1 cellular context compared by ENCODE assay signal in the genomic region with DNA sequence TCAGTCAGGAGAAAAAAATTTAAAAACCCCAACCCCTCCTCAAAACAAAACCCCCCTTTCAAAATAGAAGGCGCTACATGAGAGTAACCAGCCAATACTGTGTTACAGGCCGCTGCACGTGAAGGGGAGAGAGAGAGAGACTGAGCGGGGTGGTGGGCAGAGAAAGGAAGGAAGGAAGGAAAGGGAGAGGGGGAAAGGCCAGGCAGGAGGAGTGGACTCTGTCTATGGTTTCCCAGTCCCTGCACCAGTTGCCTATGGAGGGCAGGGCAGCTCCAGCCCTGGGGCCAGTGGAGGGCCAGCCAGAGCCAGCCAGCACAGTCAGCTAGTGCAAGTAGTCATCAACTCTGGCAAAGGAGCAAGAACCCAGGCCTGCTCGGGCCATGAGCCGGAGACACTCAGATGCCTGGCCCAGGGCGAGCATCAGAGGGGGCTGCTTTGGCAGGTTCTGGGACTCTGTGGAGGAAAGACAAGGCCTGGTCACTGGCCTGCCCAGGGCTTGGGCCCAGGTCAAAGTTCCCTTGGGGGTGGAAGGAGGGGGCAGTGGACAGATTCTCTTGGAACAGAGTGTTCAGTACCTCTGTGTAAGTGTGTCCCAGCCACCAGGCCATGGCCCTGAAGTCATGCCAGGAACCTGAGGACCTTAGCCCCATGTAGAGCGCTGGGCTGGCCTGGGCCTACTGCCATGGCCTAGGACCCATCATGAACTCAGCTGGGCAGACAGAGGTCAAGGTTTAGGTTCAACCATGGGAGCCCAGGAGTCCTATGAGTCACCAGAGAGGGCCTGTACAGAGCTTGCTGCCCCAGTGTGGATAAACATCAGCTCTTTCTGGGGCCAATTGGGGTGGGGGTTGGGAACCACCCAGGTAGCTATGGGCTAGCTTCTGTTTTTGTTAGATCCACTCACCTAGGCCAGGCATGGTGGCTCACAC.
TF ChIP-seq lines count a peak whose summit lies in the region.

No MANE protein-coding gene starts in this region.

TF ChIP-seq in HepG2, 621 proteins besides CTCF, POLR2A, EP300 and RAD21 (continued from another document and continues in another):
- TF ChIP-seq, protein P1, sequence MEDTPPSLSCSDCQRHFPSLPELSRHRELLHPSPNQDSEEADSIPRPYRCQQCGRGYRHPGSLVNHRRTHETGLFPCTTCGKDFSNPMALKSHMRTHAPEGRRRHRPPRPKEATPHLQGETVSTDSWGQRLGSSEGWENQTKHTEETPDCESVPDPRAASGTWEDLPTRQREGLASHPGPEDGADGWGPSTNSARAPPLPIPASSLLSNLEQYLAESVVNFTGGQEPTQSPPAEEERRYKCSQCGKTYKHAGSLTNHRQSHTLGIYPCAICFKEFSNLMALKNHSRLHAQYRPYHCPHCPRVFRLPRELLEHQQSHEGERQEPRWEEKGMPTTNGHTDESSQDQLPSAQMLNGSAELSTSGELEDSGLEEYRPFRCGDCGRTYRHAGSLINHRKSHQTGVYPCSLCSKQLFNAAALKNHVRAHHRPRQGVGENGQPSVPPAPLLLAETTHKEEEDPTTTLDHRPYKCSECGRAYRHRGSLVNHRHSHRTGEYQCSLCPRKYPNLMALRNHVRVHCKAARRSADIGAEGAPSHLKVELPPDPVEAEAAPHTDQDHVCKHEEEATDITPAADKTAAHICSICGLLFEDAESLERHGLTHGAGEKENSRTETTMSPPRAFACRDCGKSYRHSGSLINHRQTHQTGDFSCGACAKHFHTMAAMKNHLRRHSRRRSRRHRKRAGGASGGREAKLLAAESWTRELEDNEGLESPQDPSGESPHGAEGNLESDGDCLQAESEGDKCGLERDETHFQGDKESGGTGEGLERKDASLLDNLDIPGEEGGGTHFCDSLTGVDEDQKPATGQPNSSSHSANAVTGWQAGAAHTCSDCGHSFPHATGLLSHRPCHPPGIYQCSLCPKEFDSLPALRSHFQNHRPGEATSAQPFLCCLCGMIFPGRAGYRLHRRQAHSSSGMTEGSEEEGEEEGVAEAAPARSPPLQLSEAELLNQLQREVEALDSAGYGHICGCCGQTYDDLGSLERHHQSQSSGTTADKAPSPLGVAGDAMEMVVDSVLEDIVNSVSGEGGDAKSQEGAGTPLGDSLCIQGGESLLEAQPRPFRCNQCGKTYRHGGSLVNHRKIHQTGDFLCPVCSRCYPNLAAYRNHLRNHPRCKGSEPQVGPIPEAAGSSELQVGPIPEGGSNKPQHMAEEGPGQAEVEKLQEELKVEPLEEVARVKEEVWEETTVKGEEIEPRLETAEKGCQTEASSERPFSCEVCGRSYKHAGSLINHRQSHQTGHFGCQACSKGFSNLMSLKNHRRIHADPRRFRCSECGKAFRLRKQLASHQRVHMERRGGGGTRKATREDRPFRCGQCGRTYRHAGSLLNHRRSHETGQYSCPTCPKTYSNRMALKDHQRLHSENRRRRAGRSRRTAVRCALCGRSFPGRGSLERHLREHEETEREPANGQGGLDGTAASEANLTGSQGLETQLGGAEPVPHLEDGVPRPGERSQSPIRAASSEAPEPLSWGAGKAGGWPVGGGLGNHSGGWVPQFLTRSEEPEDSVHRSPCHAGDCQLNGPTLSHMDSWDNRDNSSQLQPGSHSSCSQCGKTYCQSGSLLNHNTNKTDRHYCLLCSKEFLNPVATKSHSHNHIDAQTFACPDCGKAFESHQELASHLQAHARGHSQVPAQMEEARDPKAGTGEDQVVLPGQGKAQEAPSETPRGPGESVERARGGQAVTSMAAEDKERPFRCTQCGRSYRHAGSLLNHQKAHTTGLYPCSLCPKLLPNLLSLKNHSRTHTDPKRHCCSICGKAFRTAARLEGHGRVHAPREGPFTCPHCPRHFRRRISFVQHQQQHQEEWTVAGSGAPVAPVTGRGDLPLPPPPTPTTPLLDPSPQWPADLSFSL (CRISPR knock-in tag; IDR thresholded peaks at IDR 0.05) = no peak
- no peak for TF ChIP-seq ZNF530 (CRISPR knock-in tag; IDR thresholded peaks at IDR 0.05; ENCODE audit: low read depth)
- TF ChIP-seq ZNF33B (CRISPR knock-in tag; IDR thresholded peaks at IDR 0.05) = no peak
- TF ChIP-seq, protein P2, sequence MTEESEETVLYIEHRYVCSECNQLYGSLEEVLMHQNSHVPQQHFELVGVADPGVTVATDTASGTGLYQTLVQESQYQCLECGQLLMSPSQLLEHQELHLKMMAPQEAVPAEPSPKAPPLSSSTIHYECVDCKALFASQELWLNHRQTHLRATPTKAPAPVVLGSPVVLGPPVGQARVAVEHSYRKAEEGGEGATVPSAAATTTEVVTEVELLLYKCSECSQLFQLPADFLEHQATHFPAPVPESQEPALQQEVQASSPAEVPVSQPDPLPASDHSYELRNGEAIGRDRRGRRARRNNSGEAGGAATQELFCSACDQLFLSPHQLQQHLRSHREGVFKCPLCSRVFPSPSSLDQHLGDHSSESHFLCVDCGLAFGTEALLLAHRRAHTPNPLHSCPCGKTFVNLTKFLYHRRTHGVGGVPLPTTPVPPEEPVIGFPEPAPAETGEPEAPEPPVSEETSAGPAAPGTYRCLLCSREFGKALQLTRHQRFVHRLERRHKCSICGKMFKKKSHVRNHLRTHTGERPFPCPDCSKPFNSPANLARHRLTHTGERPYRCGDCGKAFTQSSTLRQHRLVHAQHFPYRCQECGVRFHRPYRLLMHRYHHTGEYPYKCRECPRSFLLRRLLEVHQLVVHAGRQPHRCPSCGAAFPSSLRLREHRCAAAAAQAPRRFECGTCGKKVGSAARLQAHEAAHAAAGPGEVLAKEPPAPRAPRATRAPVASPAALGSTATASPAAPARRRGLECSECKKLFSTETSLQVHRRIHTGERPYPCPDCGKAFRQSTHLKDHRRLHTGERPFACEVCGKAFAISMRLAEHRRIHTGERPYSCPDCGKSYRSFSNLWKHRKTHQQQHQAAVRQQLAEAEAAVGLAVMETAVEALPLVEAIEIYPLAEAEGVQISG (CRISPR knock-in tag; IDR thresholded peaks at IDR 0.05) = peak; percentile 44; the same call in 1 of the 2 replicates
- TF ChIP-seq ZNF44 (CRISPR knock-in tag; IDR thresholded peaks at IDR 0.05) = no peak
- peak; percentile 72 for TF ChIP-seq NCOR1 (IDR thresholded peaks at IDR 0.05; ENCODE audit: borderline replicate concordance, low read length)
- no peak for TF ChIP-seq POLR2AphosphoS2 (IDR thresholded peaks at IDR 0.05; ENCODE audit: low read depth, low read length)
- peak; percentile 80 for TF ChIP-seq ZMYM3 (CRISPR knock-in tag; IDR thresholded peaks at IDR 0.05)
- TF ChIP-seq PRMT3 (CRISPR knock-in tag; IDR thresholded peaks at IDR 0.05; ENCODE audit: borderline replicate concordance, low read depth) = no peak
- no peak for TF ChIP-seq JUNB (CRISPR knock-in tag; IDR thresholded peaks at IDR 0.05; ENCODE audit: borderline replicate concordance)
- TF ChIP-seq NR2F6 (IDR thresholded peaks at IDR 0.05) = peak; percentile 92
- TF ChIP-seq NR2F6 (CRISPR knock-in tag; IDR thresholded peaks at IDR 0.05) = peak; percentile 97
- no peak for TF ChIP-seq ZSCAN25 (CRISPR knock-in tag; IDR thresholded peaks at IDR 0.05)
- TF ChIP-seq ZNF138 (CRISPR knock-in tag; IDR thresholded peaks at IDR 0.05; ENCODE audit: low read depth) = no peak
- TF ChIP-seq YEATS4 (CRISPR knock-in tag; IDR thresholded peaks at IDR 0.05; ENCODE audit: borderline replicate concordance) = no peak
- TF ChIP-seq LCORL (IDR thresholded peaks at IDR 0.05) = no peak
- peak; percentile 98 for TF ChIP-seq LCORL (CRISPR knock-in tag; IDR thresholded peaks at IDR 0.05)
- TF ChIP-seq RFXANK (CRISPR knock-in tag; IDR thresholded peaks at IDR 0.05) = no peak
- TF ChIP-seq ZSCAN29 (CRISPR knock-in tag; conservative IDR thresholded peaks at IDR 0.05) = no peak
- TF ChIP-seq XBP1 (CRISPR knock-in tag; IDR thresholded peaks at IDR 0.05) = no peak
- no peak for TF ChIP-seq PHF20 (CRISPR knock-in tag; IDR thresholded peaks at IDR 0.05)
- no peak for TF ChIP-seq THYN1 (CRISPR knock-in tag; IDR thresholded peaks at IDR 0.05; ENCODE audit: borderline replicate concordance, low read depth)
- TF ChIP-seq, protein P3, sequence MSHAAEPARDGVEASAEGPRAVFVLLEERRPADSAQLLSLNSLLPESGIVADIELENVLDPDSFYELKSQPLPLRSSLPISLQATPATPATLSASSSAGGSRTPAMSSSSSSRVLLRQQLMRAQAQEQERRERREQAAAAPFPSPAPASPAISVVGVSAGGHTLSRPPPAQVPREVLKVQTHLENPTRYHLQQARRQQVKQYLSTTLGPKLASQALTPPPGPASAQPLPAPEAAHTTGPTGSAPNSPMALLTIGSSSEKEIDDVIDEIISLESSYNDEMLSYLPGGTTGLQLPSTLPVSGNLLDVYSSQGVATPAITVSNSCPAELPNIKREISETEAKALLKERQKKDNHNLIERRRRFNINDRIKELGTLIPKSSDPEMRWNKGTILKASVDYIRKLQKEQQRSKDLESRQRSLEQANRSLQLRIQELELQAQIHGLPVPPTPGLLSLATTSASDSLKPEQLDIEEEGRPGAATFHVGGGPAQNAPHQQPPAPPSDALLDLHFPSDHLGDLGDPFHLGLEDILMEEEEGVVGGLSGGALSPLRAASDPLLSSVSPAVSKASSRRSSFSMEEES (CRISPR knock-in tag; IDR thresholded peaks at IDR 0.05) = no peak
- TF ChIP-seq NFATC3 (CRISPR knock-in tag; IDR thresholded peaks at IDR 0.05) = no peak
- TF ChIP-seq, protein P4, sequence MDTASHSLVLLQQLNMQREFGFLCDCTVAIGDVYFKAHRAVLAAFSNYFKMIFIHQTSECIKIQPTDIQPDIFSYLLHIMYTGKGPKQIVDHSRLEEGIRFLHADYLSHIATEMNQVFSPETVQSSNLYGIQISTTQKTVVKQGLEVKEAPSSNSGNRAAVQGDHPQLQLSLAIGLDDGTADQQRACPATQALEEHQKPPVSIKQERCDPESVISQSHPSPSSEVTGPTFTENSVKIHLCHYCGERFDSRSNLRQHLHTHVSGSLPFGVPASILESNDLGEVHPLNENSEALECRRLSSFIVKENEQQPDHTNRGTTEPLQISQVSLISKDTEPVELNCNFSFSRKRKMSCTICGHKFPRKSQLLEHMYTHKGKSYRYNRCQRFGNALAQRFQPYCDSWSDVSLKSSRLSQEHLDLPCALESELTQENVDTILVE (CRISPR knock-in tag; IDR thresholded peaks at IDR 0.05) = no peak
- TF ChIP-seq, protein P5, sequence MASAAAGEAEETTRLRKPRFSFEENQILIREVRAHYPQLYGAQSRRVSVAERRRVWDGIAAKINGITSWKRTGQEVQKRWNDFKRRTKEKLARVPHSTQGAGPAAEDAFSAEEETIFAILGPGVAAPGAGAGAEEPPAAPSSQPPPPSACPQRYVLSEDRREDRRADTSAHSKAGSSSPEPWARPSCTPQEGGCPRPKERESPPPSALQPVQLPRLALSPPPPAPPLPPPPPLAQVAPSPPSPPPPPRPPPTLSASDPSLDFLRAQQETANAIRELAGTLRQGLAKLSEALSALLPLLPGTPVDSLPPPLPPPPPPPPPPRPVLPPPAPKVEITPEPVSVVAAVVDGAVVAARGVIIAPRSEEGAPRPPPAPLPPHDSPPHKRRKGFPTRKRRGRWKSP (CRISPR knock-in tag; IDR thresholded peaks at IDR 0.05) = no peak
- TF ChIP-seq ZNF251 (CRISPR knock-in tag; IDR thresholded peaks at IDR 0.05) = no peak
- TF ChIP-seq ZNF292 (CRISPR knock-in tag; IDR thresholded peaks at IDR 0.05; ENCODE audit: borderline replicate concordance, low read depth) = no peak
- TF ChIP-seq, protein P6, sequence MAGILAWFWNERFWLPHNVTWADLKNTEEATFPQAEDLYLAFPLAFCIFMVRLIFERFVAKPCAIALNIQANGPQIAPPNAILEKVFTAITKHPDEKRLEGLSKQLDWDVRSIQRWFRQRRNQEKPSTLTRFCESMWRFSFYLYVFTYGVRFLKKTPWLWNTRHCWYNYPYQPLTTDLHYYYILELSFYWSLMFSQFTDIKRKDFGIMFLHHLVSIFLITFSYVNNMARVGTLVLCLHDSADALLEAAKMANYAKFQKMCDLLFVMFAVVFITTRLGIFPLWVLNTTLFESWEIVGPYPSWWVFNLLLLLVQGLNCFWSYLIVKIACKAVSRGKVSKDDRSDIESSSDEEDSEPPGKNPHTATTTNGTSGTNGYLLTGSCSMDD (CRISPR knock-in tag; IDR thresholded peaks at IDR 0.05) = no peak
- no peak for TF ChIP-seq AKAP8 (CRISPR knock-in tag; IDR thresholded peaks at IDR 0.05)
- peak; percentile 63 for TF ChIP-seq TBL1XR1 (IDR thresholded peaks at IDR 0.05; ENCODE audit: borderline replicate concordance, low read length, partially characterized antibody)
- TF ChIP-seq MEIS2 (CRISPR knock-in tag; IDR thresholded peaks at IDR 0.05) = 0 out of 2 replicates have a peak, but pooled peaks have one; percentile 1
- TF ChIP-seq, protein P7, sequence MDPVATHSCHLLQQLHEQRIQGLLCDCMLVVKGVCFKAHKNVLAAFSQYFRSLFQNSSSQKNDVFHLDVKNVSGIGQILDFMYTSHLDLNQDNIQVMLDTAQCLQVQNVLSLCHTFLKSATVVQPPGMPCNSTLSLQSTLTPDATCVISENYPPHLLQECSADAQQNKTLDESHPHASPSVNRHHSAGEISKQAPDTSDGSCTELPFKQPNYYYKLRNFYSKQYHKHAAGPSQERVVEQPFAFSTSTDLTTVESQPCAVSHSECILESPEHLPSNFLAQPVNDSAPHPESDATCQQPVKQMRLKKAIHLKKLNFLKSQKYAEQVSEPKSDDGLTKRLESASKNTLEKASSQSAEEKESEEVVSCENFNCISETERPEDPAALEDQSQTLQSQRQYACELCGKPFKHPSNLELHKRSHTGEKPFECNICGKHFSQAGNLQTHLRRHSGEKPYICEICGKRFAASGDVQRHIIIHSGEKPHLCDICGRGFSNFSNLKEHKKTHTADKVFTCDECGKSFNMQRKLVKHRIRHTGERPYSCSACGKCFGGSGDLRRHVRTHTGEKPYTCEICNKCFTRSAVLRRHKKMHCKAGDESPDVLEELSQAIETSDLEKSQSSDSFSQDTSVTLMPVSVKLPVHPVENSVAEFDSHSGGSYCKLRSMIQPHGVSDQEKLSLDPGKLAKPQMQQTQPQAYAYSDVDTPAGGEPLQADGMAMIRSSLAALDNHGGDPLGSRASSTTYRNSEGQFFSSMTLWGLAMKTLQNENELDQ (CRISPR knock-in tag; IDR thresholded peaks at IDR 0.05; ENCODE audit: borderline replicate concordance) = no peak
- TF ChIP-seq, protein P8, sequence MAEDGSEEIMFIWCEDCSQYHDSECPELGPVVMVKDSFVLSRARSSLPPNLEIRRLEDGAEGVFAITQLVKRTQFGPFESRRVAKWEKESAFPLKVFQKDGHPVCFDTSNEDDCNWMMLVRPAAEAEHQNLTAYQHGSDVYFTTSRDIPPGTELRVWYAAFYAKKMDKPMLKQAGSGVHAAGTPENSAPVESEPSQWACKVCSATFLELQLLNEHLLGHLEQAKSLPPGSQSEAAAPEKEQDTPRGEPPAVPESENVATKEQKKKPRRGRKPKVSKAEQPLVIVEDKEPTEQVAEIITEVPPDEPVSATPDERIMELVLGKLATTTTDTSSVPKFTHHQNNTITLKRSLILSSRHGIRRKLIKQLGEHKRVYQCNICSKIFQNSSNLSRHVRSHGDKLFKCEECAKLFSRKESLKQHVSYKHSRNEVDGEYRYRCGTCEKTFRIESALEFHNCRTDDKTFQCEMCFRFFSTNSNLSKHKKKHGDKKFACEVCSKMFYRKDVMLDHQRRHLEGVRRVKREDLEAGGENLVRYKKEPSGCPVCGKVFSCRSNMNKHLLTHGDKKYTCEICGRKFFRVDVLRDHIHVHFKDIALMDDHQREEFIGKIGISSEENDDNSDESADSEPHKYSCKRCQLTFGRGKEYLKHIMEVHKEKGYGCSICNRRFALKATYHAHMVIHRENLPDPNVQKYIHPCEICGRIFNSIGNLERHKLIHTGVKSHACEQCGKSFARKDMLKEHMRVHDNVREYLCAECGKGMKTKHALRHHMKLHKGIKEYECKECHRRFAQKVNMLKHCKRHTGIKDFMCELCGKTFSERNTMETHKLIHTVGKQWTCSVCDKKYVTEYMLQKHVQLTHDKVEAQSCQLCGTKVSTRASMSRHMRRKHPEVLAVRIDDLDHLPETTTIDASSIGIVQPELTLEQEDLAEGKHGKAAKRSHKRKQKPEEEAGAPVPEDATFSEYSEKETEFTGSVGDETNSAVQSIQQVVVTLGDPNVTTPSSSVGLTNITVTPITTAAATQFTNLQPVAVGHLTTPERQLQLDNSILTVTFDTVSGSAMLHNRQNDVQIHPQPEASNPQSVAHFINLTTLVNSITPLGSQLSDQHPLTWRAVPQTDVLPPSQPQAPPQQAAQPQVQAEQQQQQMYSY (CRISPR knock-in tag; IDR thresholded peaks at IDR 0.05) = no peak
- no peak for TF ChIP-seq ZC3H13 (CRISPR knock-in tag; IDR thresholded peaks at IDR 0.05)
- TF ChIP-seq ZNF543 (CRISPR knock-in tag; IDR thresholded peaks at IDR 0.05) = no peak
- no peak for TF ChIP-seq ZNF430 (CRISPR knock-in tag; IDR thresholded peaks at IDR 0.05)
